ENCODE assay signal across 9 cellular contexts in the genomic region with DNA sequence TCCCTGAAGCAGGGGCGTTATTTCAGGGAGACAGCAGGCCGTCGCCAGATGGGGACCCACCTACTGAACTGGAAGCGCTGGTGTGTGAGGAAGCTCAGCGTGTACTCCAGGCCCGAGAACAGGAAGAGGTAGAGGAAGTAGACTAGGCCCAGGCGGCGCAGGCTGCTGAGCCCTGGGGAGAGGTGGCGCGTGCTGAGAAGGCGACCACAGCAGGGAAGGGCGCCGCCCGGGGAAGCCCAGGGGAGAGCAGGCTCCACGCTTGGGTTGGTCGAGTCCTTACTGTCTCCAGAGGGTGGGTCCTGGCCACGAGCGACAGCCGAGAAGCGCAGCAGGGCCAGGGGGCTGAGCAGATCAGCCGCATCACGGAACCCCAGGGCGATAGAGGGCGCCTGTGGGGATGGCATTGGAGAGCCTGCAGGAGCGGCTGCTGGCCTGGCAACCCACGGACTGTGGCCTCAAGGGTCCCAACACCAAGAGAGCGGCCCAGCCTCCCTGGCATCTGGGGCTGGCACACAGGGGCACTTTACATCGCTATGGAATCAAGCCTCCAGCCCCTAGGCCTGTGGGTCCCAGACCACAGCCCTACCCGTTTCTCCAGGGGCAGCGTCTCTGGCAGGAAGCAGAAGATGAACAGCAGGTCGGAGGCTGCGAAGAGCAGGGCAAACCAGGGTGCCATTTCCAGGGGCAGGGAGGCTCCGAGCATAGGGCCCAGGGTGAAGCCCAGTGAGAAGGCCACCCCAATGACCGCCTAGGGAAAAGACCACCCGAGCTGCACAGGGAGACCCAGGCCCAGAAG. TPM values are rescaled to one million over a fixed set of nuclear protein-coding genes. Genes with fewer than 3 reads are reported as not detected.
DNase-seq lines count a peak whose midpoint lies in the region; ATAC-seq, FAIRE-seq and TF ChIP-seq lines count a peak whose summit lies in the region.
"Had no signal": no experiment of that assay in that cellular context is flagged by ENCODE, and none has a peak within 500 bp of the region (broad histone marks: within the 10 kb centered on the region; RNA-seq: fewer than 3 reads in every experiment).

No MANE protein-coding gene starts in this region.

- H2AFZ ChIP-seq in GM12878 (ENCODE audit: control insufficient read depth, low read depth, low read length), result no peak overlapping the region; the same call in 1 of the 2 replicates

- H3K27me3 ChIP-seq in GM12878 (replicated peaks in 1 of 2; ENCODE audit: control insufficient read depth in 2 of 2, insufficient read depth in 2 of 2, low read length in 1 of 2), result no peaks in the 10 kb centered on the region

- BruUV-seq in GM12878 (replicated peaks; lab: Mats Ljungman, UMichigan), result no TSS peak

- peak overlapping the region; percentile 66 for H3K4me2 ChIP-seq in GM12878 (ENCODE audit: control insufficient read depth, insufficient read depth)

- TF ChIP-seq RAD21 in GM12878 (IDR thresholded peaks at IDR 0.05; ENCODE audit: insufficient read depth, low read depth, low read length), result peak; percentile 24; the same call in 1 of the 2 replicates

- H3K27ac ChIP-seq in HEK293 (ENCODE audit: extremely low read depth, low read depth, low read length) (no peak overlapping the region), GM12878 (ENCODE audit: control insufficient read depth, insufficient read depth) (peak overlapping the region; percentile 51)

- no peaks in the 10 kb centered on the region for H3K9me3 ChIP-seq in HEK293 (ENCODE audit: control insufficient read depth, insufficient read depth, low read depth, low read length)
- no peaks in the 10 kb centered on the region for H3K9me3 ChIP-seq in GM12878 (replicated peaks; ENCODE audit: control insufficient read depth, insufficient read depth, low read length)

- peak; percentile 93 for FAIRE-seq in GM12878 (lab: Jason Lieb, UNC)
- no peak for FAIRE-seq in H54 (lab: Jason Lieb, UNC)
- FAIRE-seq: colon had no signal

- H3K9ac ChIP-seq in GM12878 (ENCODE audit: control insufficient read depth, insufficient read depth, low read length), result peak overlapping the region; percentile 49

- H3K36me3 ChIP-seq in HEK293 (ENCODE audit: control insufficient read depth in 2 of 2, insufficient read depth in 1 of 2, low read length in 2 of 2) (peaks cover 0 to 72% of the 10 kb centered on the region in 2 experiments; a peak in 1 of 3 replicates), GM12878 (ENCODE audit: control insufficient read depth in 2 of 2, insufficient read depth in 2 of 2, low read length in 1 of 2) (peaks cover 10 to 15% of the 10 kb centered on the region in 2 experiments; a peak in 3 of 4 replicates)

- 9% methylated on average over 35 of the region's 35 CpGs for WGBS in GM12878 (ENCODE audit: insufficient coverage, insufficient replicate concordance, low lambda C conversion rate, missing lambda C conversion rate)

- TF ChIP-seq EP300 in GM12878 (IDR thresholded peaks at IDR 0.05; ENCODE audit: borderline replicate concordance in 1 of 2, control insufficient read depth in 1 of 2, low read depth in 2 of 2, low read length in 2 of 2), result 0 out of 4 replicates have a peak, but pooled peaks of 1 of the 2 experiments have one; percentile 46

- in situ Hi-C loops in GM12878 (cut with MboI), result loop anchor here (25.0 kb wide), 1 partner anchor 170 kb away; a partner anchor contains a TSS

- POLR2A ChIA-PET in HEK293 (lab: Yijun Ruan, JAX) (no interaction called here), GM12878 (lab: Charles Lee) (no interaction called here)

- CTCF ChIA-PET in HEK293 (lab: Yijun Ruan, JAX) (no interaction called here), GM12878 (lab: Yijun Ruan, JAX) (interaction anchor here (0.6 to 0.7 kb wide), 3 partner anchors 16 to 213 kb away, joined by 3 read pairs; no protein-coding TSS in a partner anchor)

- H3K4me3 ChIP-seq in HEK293 (ENCODE audit: low read depth, low read length), result no peak overlapping the region
- H3K4me3 ChIP-seq in GM12878, result peak overlapping the region; percentile 75

- ATAC-seq in GM12878, result peak; percentile 59

- H3K4me1 ChIP-seq in HEK293 (ENCODE audit: control insufficient read depth, insufficient read depth, low read length), result no peaks in the 10 kb centered on the region; the same call in 1 of the 2 replicates
- peaks cover 29% of the 10 kb centered on the region for H3K4me1 ChIP-seq in GM12878 (ENCODE audit: control insufficient read depth, insufficient read depth, low read length)

- RAD21 ChIA-PET in GM12878 (lab: Charles Lee; ENCODE audit: unreplicated experiment), result interaction anchor here (1.0 kb wide), 1 partner anchor 22 kb away, joined by 3 read pairs; no protein-coding TSS in a partner anchor

- peaks cover 46% of the 10 kb centered on the region for H3K79me2 ChIP-seq in GM12878 (ENCODE audit: control insufficient read depth, insufficient read depth, low read length)

- peak; percentile 44 for DNase-seq in SIG-M5 (lab: John Stamatoyannopoulos, UW)
- peak; percentile 55 for DNase-seq in GM12878 (ENCODE audit: low read depth, low spot score)
- DNase-seq in mucosa of gallbladder (ENCODE audit: low spot score), result peak; percentile 52
- no peak for DNase-seq in H54 (ENCODE audit: insufficient read length, low spot score)
- DNase-seq in NCI-H128 (lab: John Stamatoyannopoulos, UW; ENCODE audit: unreplicated experiment), result no peak
- DNase-seq in occipital lobe (lab: John Stamatoyannopoulos, UW), result no peak

- H4K20me1 ChIP-seq in GM12878 (ENCODE audit: control insufficient read depth, insufficient read depth), result no peaks in the 10 kb centered on the region

- intact Hi-C loops in GM12878 (cut with micrococcal nuclease; ENCODE audit: unreplicated experiment), result loop anchor here (5.0 kb wide), 2 partner anchors 80 to 170 kb away; no protein-coding TSS in a partner anchor

- SMC1A ChIA-PET in GM12878 (lab: Charles Lee; ENCODE audit: uncharacterized antibody, unreplicated experiment), result interaction anchor here (1.4 kb wide), 1 partner anchor 153 kb away, joined by 3 read pairs; no protein-coding TSS in a partner anchor

- TF ChIP-seq POLR2A in GM12878 (IDR thresholded peaks at IDR 0.05; ENCODE audit: low read depth, low read length) (no peak), H54 (IDR thresholded peaks at IDR 0.05; ENCODE audit: low read depth, low read length) (no peak)

- TF ChIP-seq CTCF in GM12872 (IDR thresholded peaks at IDR 0.05; ENCODE audit: insufficient read depth, low read depth, low read length) (peak; percentile 65), HEK293 (tag by site-specific recombination; IDR thresholded peaks at IDR 0.05) (no peak), GM12878 (IDR thresholded peaks at IDR 0.05 in 2 of 3, conservative IDR thresholded peaks at IDR 0.05 in 1 of 3; ENCODE audit: control insufficient read depth in 2 of 3, extremely low read depth in 1 of 3, insufficient read depth in 1 of 3, low read depth in 3 of 3, low read length in 3 of 3) (peak; percentile 47 to 57 (median 53); a peak in 5 of 6 replicates)

TF ChIP-seq in HEK293, 187 proteins besides CTCF, POLR2A, EP300 and RAD21 (continues in another document):
- TF ChIP-seq ZNF37A (tag by site-specific recombination; IDR thresholded peaks at IDR 0.05) (no peak), GLIS2 (tag by site-specific recombination; IDR thresholded peaks at IDR 0.05) (no peak), HOXD13 (CRISPR knock-in tag; IDR thresholded peaks at IDR 0.05; ENCODE audit: borderline replicate concordance) (no peak), ZNF623 (tag by site-specific recombination; IDR thresholded peaks at IDR 0.05) (no peak)

TF ChIP-seq in GM12878, 131 proteins besides CTCF, POLR2A, EP300 and RAD21 (continues in another document):
- TF ChIP-seq CREB1 (IDR thresholded peaks at IDR 0.05; ENCODE audit: low read depth), result no peak
- TF ChIP-seq EED (IDR thresholded peaks at IDR 0.05; ENCODE audit: low read depth), result peak; percentile 75

RNA-seq across cellular contexts. Expression of a gene that starts 31.2 kb away (rescaled TPM):
- 30.0 and 34.7 TPM in 2 replicates for total RNA-seq in GM12878 (2013; cell fraction: nucleolus; rRNA removed)
- total RNA-seq in GM12878 (2014; rRNA removed), result 40.3 and 42.1 TPM in 2 replicates
- 52.5 and 57.3 TPM in 2 replicates for total RNA-seq in GM12878 (2014; rRNA removed; fragmentation: Illumina TruSeq; extraction: Trizol)
- total RNA-seq in GM12878 (2021), result 74.3 and 80.6 TPM in 2 replicates
- 26.2 TPM for polyA plus RNA-seq in GM12878 (2011; ENCODE audit: low read depth)
- polyA plus RNA-seq in GM12878 (2011; rRNA removed), result 17.2 and 18.8 TPM in 2 replicates
- 13.0 and 14.4 TPM in 2 replicates for polyA plus RNA-seq in GM12878 (2011; cell fraction: cytosol; rRNA removed)
- polyA plus RNA-seq in GM12878 (2011; cell fraction: nucleus; rRNA removed), result 20.7 and 30.4 TPM in 2 replicates
- polyA plus RNA-seq in GM12878 (2012), result 33.0 and 35.7 TPM in 2 replicates
- 64.9 and 65.2 TPM in 2 replicates for polyA plus RNA-seq in GM12878 (2014; fragmentation: Illumina TruSeq; extraction: Trizol)
- 10 to 100 TPM; 13.8 to 24.7 TPM for polyA plus RNA-seq in GM12878 (2014; fragmentation: Nextera tagmentation; extraction: Ambion mirVana)
- 31.6 and 36.4 TPM in 2 replicates for polyA plus RNA-seq in GM12878 (2014; rRNA removed)
- polyA plus RNA-seq in GM12878 (2016; fragmentation: Nextera tagmentation; extraction: Ambion mirVana), result 10 to 100 TPM; 74.5 to 76.6 TPM
- 14.1 and 15.1 TPM in 2 replicates for polyA minus RNA-seq in GM12878 (2011; rRNA and poly(A)+ RNA removed)
- 15.6 and 17.3 TPM in 2 replicates for polyA minus RNA-seq in GM12878 (2011; cell fraction: cytosol; rRNA and poly(A)+ RNA removed)
- 6.8 and 11.3 TPM in 2 replicates for polyA minus RNA-seq in GM12878 (2011; cell fraction: nucleus; rRNA and poly(A)+ RNA removed)
- 17.6 TPM for total RNA-seq in mucosa of gallbladder
- total RNA-seq in occipital lobe, result 5.6 TPM

RNA-seq across cellular contexts. Expression of a gene that starts 31.4 kb away (rescaled TPM):
- total RNA-seq in GM12878 (2013; cell fraction: nucleolus; rRNA removed), result 1.9 and 2.9 TPM in 2 replicates
- 2.3 and 2.5 TPM in 2 replicates for total RNA-seq in GM12878 (2014; rRNA removed)
- 2.4 and 2.9 TPM in 2 replicates for total RNA-seq in GM12878 (2014; rRNA removed; fragmentation: Illumina TruSeq; extraction: Trizol)
- total RNA-seq in GM12878 (2021), result 3.0 and 3.6 TPM in 2 replicates
- polyA plus RNA-seq in GM12878 (2011; ENCODE audit: low read depth), result 0.94 TPM
- polyA plus RNA-seq in GM12878 (2011; rRNA removed), result 1.3 and 1.5 TPM in 2 replicates
- polyA plus RNA-seq in GM12878 (2011; cell fraction: cytosol; rRNA removed), result 0.70 and 1.1 TPM in 2 replicates
- polyA plus RNA-seq in GM12878 (2011; cell fraction: nucleus; rRNA removed), result 0.72 and 1.1 TPM in 2 replicates
- 2.6 and 2.7 TPM in 2 replicates for polyA plus RNA-seq in GM12878 (2012)
- polyA plus RNA-seq in GM12878 (2014; fragmentation: Illumina TruSeq; extraction: Trizol), result 2.3 TPM in 2 replicates
- polyA plus RNA-seq in GM12878 (2014; fragmentation: Nextera tagmentation; extraction: Ambion mirVana), result 1 to 10 TPM; 1.1 to 1.6 TPM
- 2.9 and 3.0 TPM in 2 replicates for polyA plus RNA-seq in GM12878 (2014; rRNA removed)
- polyA plus RNA-seq in GM12878 (2016; fragmentation: Nextera tagmentation; extraction: Ambion mirVana), result 1 to 10 TPM; 3.4 to 4.0 TPM
- polyA minus RNA-seq in GM12878 (2011; rRNA and poly(A)+ RNA removed), result 0.72 and 1.2 TPM in 2 replicates
- 0.83 and 1.1 TPM in 2 replicates for polyA minus RNA-seq in GM12878 (2011; cell fraction: cytosol; rRNA and poly(A)+ RNA removed)
- polyA minus RNA-seq in GM12878 (2011; cell fraction: nucleus; rRNA and poly(A)+ RNA removed), result 0.36 and 1.1 TPM in 2 replicates
- 7.3 TPM for total RNA-seq in mucosa of gallbladder
- total RNA-seq in occipital lobe, result 53.8 TPM

Comparison
In these comparisons a context has a peak if more than half of its experiments do, and no peak if none do; other contexts are left out.
1. DNase-seq: peak in SIG-M5 (single experiment), GM12878 (single experiment) and mucosa of gallbladder (single experiment); none in H54 (single experiment), NCI-H128 (single experiment) and occipital lobe (single experiment).